Comparison of ENCODE assay signal across 1 cellular context in genomic region chr20:53623127-53623453, GRCh38.
TF ChIP-seq lines count a peak whose summit lies in the region.

No MANE protein-coding gene starts in this region.

TF ChIP-seq in SK-N-SH, 30 proteins besides CTCF, POLR2A, EP300 and RAD21 (continued from another document):
- TF ChIP-seq IRF3 (IDR thresholded peaks at IDR 0.05; ENCODE audit: low read depth, low read length): no peak
- TF ChIP-seq GABPA (IDR thresholded peaks at IDR 0.05; ENCODE audit: low read depth): no peak
- no peak for TF ChIP-seq TEAD4 (IDR thresholded peaks at IDR 0.05; ENCODE audit: borderline replicate concordance, insufficient read depth)
- no peak for TF ChIP-seq MAX (IDR thresholded peaks at IDR 0.05; ENCODE audit: low read depth)
- no peak for TF ChIP-seq TAF1 (IDR thresholded peaks at IDR 0.05; ENCODE audit: borderline replicate concordance, low read depth, low read length)
- TF ChIP-seq SIN3A (IDR thresholded peaks at IDR 0.05; ENCODE audit: borderline replicate concordance, low read depth, low read length): no peak
- TF ChIP-seq REST (IDR thresholded peaks at IDR 0.05; ENCODE audit: low read depth, low read length): no peak
- no peak for TF ChIP-seq USF1 (IDR thresholded peaks at IDR 0.05; ENCODE audit: borderline replicate concordance, low read depth)
- TF ChIP-seq NFIC (IDR thresholded peaks at IDR 0.05; ENCODE audit: borderline replicate concordance): no peak
- TF ChIP-seq RCOR1 (IDR thresholded peaks at IDR 0.05; ENCODE audit: low read length): no peak
